In genomic region chr11:112161012-112161411, GRCh38 we compare ENCODE assay signal across 1 cellular context.
TF ChIP-seq lines count a peak whose summit lies in the region.

No MANE protein-coding gene starts in this region.

TF ChIP-seq in A549, 52 proteins besides CTCF, POLR2A, EP300 and RAD21:
- no peak for TF ChIP-seq HOXB13 (CRISPR knock-in tag; IDR thresholded peaks at IDR 0.05; ENCODE audit: low read depth)
- TF ChIP-seq NR3C1 (IDR thresholded peaks at IDR 0.05) = no peak
- TF ChIP-seq CEBPB (IDR thresholded peaks at IDR 0.05) = 0 out of 4 replicates have a peak, but pooled peaks of 1 of the 2 experiments have one; percentile 18
